Comparison of ENCODE assay signal across 2 cellular contexts in genomic region chr10:17506859-17507471, GRCh38.
TF ChIP-seq lines count a peak whose summit lies in the region.

No MANE protein-coding gene starts in this region.

TF ChIP-seq in HCT116, 20 proteins besides CTCF, POLR2A, EP300 and RAD21:
- TF ChIP-seq MAX (IDR thresholded peaks at IDR 0.05) (no peak), SP1 (IDR thresholded peaks at IDR 0.05; ENCODE audit: low read depth) (no peak), SRF (IDR thresholded peaks at IDR 0.05; ENCODE audit: low read depth) (no peak), JUND (IDR thresholded peaks at IDR 0.05) (no peak), SIN3A (IDR thresholded peaks at IDR 0.05; ENCODE audit: low read depth) (no peak), ZBTB33 (IDR thresholded peaks at IDR 0.05; ENCODE audit: extremely low read depth, insufficient replicate concordance, low read length) (no peak), ZFX (IDR thresholded peaks at IDR 0.05) (no peak)

TF ChIP-seq in H1, 55 proteins besides CTCF, POLR2A, EP300 and RAD21:
- no peak for TF ChIP-seq NRF1 (IDR thresholded peaks at IDR 0.05; ENCODE audit: low read depth, low read length)
- no peak for TF ChIP-seq JUN (IDR thresholded peaks at IDR 0.05; ENCODE audit: low read depth, low read length)
- TF ChIP-seq BRCA1 (IDR thresholded peaks at IDR 0.05; ENCODE audit: low read depth, low read length) = no peak
- no peak for TF ChIP-seq RBBP5 (IDR thresholded peaks at IDR 0.05; ENCODE audit: borderline replicate concordance, low read depth, low read length)
